In genomic region chr13:59877933-59878332, GRCh38 we compare ENCODE assay signal across 30 cellular contexts.
DNase-seq lines count a peak whose midpoint lies in the region; FAIRE-seq and TF ChIP-seq lines count a peak whose summit lies in the region.
"Had no signal": no experiment of that assay in that cellular context is flagged by ENCODE, and none has a peak within 500 bp of the region (broad histone marks: within the 10 kb centered on the region; RNA-seq: fewer than 3 reads in every experiment).

No MANE protein-coding gene starts in this region.

- DNase-seq in EH (ENCODE audit: low read depth) (peak; percentile 53), LNCaP clone FGC (ENCODE audit: low read depth) (peak; percentile 26), bronchial epithelial cell (ENCODE audit: low read depth) (peak; percentile 20), mesothelial cell of epicardium (ENCODE audit: low spot score in 2 of 2, unreplicated experiment in 2 of 2) (no peak), HUDEP-2 (lab: John Stamatoyannopoulos, UW; ENCODE audit: unreplicated experiment in 76 of 76) (no peak), HK-2 (ENCODE audit: unreplicated experiment) (no peak), ecto neural progenitor cell (ENCODE audit: low spot score) (no peak)
- DNase-seq in stimulated activated CD4-positive, alpha-beta T cell treated with anti-CD3 and anti-CD28 coated beads, Interleukin-2, amount 100 ng/mL, for 48 hours: no peak
- DNase-seq: activated CD4-positive, alpha-beta memory T cell treated with anti-CD3 and anti-CD28 coated beads for 36 hours; activated CD8-positive, alpha-beta memory T cell treated with anti-CD3 and anti-CD28 coated beads, Interleukin-2, amount 50 U/mL, for 48 hours; activated naive CD4-positive, alpha-beta T cell treated with anti-CD3 and anti-CD28 coated beads, Interleukin-2, amount 50 U/mL, for 16 hours; CD4-positive, CD25-positive, alpha-beta regulatory T cell; foreskin keratinocyte; H7; heart right ventricle; kidney glomerular epithelial cell; NCI-H1417 treated with DMSO at 0.1 percent for 48 hours; NCI-H2081 treated with DMSO at 0.1 percent for 48 hours; NCI-H345; right lobe of liver; RPMI8226; stimulated activated naive B cell treated with anti-CD40 and anti-IgM and Interleukin-4, amounts not matched to agents 10 μg/mL and 1 μg/mL and 100 μg/mL, for 72 hours; T-helper 1 cell had no signal

- H3K36me3 ChIP-seq in bronchial epithelial cell (ENCODE audit: control insufficient read depth, insufficient read depth, low read length): no peaks in the 10 kb centered on the region
- H3K36me3 ChIP-seq: heart right ventricle, right lobe of liver, suprapubic skin had no signal

- H3K4me3 Mint-ChIP-seq in mesothelial cell of epicardium: peak overlapping the region; percentile 1
- H3K4me3 Mint-ChIP-seq: activated CD4-positive, alpha-beta memory T cell treated with anti-CD3 and anti-CD28 coated beads for 36 hours; activated T-helper 17 cell treated with anti-CD3 and anti-CD28 coated beads, Interleukin-2, amount 50 U/mL, for 72 hours; CD4-positive, CD25-positive, alpha-beta regulatory T cell; central memory CD8-positive, alpha-beta T cell; stimulated activated naive B cell treated with anti-CD40 and anti-IgM and Interleukin-4, amounts not matched to agents 10 μg/mL and 1 μg/mL and 100 μg/mL, for 72 hours had no signal

- peaks cover 3% of the 10 kb centered on the region for H3K36me3 Mint-ChIP-seq in mesothelial cell of epicardium
- H3K36me3 Mint-ChIP-seq: activated CD4-positive, alpha-beta memory T cell treated with anti-CD3 and anti-CD28 coated beads for 36 hours; CD4-positive, CD25-positive, alpha-beta regulatory T cell; stimulated activated naive B cell treated with anti-CD40 and anti-IgM and Interleukin-4, amounts not matched to agents 10 μg/mL and 1 μg/mL and 100 μg/mL, for 72 hours had no signal

- no peak for FAIRE-seq in bronchial epithelial cell (lab: Jason Lieb, UNC)
- FAIRE-seq: endothelial cell of umbilical vein, TTC549 had no signal

- H3K4me3 ChIP-seq in LNCaP clone FGC (ENCODE audit: low read depth, low read length): no peak overlapping the region
- H3K4me3 ChIP-seq in bronchial epithelial cell (ENCODE audit: low read depth, low read length): no peak overlapping the region
- H3K4me3 ChIP-seq: heart right ventricle, lung, right lobe of liver, SJSA1, suprapubic skin had no signal

- no peaks in the 10 kb centered on the region for H3K27me3 ChIP-seq in bronchial epithelial cell (ENCODE audit: control insufficient read depth, insufficient read depth, low read length)
- H3K27me3 ChIP-seq: foreskin keratinocyte, heart right ventricle, right lobe of liver, SJSA1, suprapubic skin had no signal

- H3K9me3 Mint-ChIP-seq in mesothelial cell of epicardium: no peaks in the 10 kb centered on the region
- H3K9me3 Mint-ChIP-seq: activated CD4-positive, alpha-beta memory T cell treated with anti-CD3 and anti-CD28 coated beads for 36 hours; activated T-helper 17 cell treated with anti-CD3 and anti-CD28 coated beads, Interleukin-2, amount 50 U/mL, for 72 hours; central memory CD8-positive, alpha-beta T cell; stimulated activated naive B cell treated with anti-CD40 and anti-IgM and Interleukin-4, amounts not matched to agents 10 μg/mL and 1 μg/mL and 100 μg/mL, for 72 hours had no signal

- no peak for TF ChIP-seq CTCF in LNCaP clone FGC (IDR thresholded peaks at IDR 0.05; ENCODE audit: control insufficient read depth, extremely low read depth, insufficient read depth)
- TF ChIP-seq CTCF in bronchial epithelial cell (IDR thresholded peaks at IDR 0.05; ENCODE audit: insufficient read depth, low read length, severe bottlenecking): no peak
- TF ChIP-seq CTCF in mesothelial cell of epicardium (IDR thresholded peaks at IDR 0.05; ENCODE audit: unreplicated experiment): no peak

- H3K4me1 Mint-ChIP-seq in mesothelial cell of epicardium: peaks cover 57% of the 10 kb centered on the region
- H3K4me1 Mint-ChIP-seq: activated T-helper 17 cell treated with anti-CD3 and anti-CD28 coated beads, Interleukin-2, amount 50 U/mL, for 72 hours; CD4-positive, CD25-positive, alpha-beta regulatory T cell; central memory CD8-positive, alpha-beta T cell; stimulated activated naive B cell treated with anti-CD40 and anti-IgM and Interleukin-4, amounts not matched to agents 10 μg/mL and 1 μg/mL and 100 μg/mL, for 72 hours had no signal

- H3K27me3 Mint-ChIP-seq in mesothelial cell of epicardium (ENCODE audit: low read depth): no peaks in the 10 kb centered on the region
- H3K27me3 Mint-ChIP-seq: activated CD4-positive, alpha-beta memory T cell treated with anti-CD3 and anti-CD28 coated beads for 36 hours; activated T-helper 17 cell treated with anti-CD3 and anti-CD28 coated beads, Interleukin-2, amount 50 U/mL, for 72 hours; central memory CD8-positive, alpha-beta T cell; stimulated activated naive B cell treated with anti-CD40 and anti-IgM and Interleukin-4, amounts not matched to agents 10 μg/mL and 1 μg/mL and 100 μg/mL, for 72 hours had no signal

- H3K27ac Mint-ChIP-seq in mesothelial cell of epicardium: peak overlapping the region; percentile 52
- H3K27ac Mint-ChIP-seq: activated CD4-positive, alpha-beta memory T cell treated with anti-CD3 and anti-CD28 coated beads for 36 hours; activated T-helper 17 cell treated with anti-CD3 and anti-CD28 coated beads, Interleukin-2, amount 50 U/mL, for 72 hours; CD4-positive, CD25-positive, alpha-beta regulatory T cell; stimulated activated naive B cell treated with anti-CD40 and anti-IgM and Interleukin-4, amounts not matched to agents 10 μg/mL and 1 μg/mL and 100 μg/mL, for 72 hours had no signal

Comparison
In these comparisons a context has a peak if more than half of its experiments do, and no peak if none do; other contexts are left out.
1. DNase-seq: peak in EH (single experiment), LNCaP clone FGC (single experiment) and bronchial epithelial cell (single experiment); none in mesothelial cell of epicardium (0 of 2), HUDEP-2 (0 of 76), HK-2 (single experiment), stimulated activated CD4-positive, alpha-beta T cell treated with anti-CD3 and anti-CD28 coated beads, Interleukin-2, amount 100 ng/mL, for 48 hours (0 of 2) and ecto neural progenitor cell (single experiment).